25 cellular contexts compared by ENCODE assay signal in the genomic region with DNA sequence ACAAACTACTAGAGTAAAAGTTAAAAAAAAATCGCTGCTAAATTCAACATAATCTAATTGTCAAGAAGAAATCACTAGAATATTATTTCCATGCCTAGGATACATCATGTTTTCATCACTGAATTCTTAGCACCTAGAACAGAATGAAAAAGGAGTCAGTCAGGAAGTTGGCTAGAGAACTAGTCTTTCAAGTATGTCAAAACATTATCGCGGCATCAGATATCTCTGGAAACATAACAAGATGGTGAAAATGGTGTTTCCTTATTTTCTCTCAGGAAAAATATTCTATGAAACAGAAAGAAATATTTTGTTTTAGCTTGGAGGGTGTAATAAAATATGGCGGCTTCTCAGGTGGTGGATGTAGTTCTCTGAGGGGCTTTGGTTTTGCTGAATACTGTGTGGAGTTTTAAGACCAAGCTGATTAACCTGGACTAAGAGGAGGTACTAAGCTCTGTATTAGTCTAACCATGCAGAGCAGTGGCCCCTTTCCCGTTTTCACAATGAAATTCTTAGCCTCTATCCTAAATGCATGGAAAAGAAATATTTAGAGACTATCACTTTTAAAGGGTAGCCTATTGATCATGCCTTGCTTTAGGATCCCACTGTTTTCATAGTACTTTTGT.
"Had no signal": no experiment of that assay in that cellular context is flagged by ENCODE, and none has a peak within 500 bp of the region (broad histone marks: within the 10 kb centered on the region; RNA-seq: fewer than 3 reads in every experiment).

No MANE protein-coding gene starts in this region.

- H3K4me1 ChIP-seq: adrenal gland, breast epithelium, SJSA1 had no signal

- H3K27me3 ChIP-seq: adrenal gland, breast epithelium, SJSA1 had no signal

- DNase-seq: activated CD4-positive, alpha-beta memory T cell treated with anti-CD3 and anti-CD28 coated beads, Interleukin-2, amount 10 ng/mL, durations not matched to agents 7 days and 5 days; activated CD4-positive, alpha-beta T cell treated with anti-CD3 and anti-CD28 coated beads for 36 hours; activated CD4-positive, alpha-beta T cell treated with anti-CD3 and anti-CD28 coated beads, Interleukin-2, amount 50 U/mL, for 1 hour; activated naive CD4-positive, alpha-beta T cell treated with anti-CD3 and anti-CD28 coated beads, Interleukin-2, amount 50 U/mL, for 16 hours; activated naive CD8-positive, alpha-beta T cell treated with anti-CD3 and anti-CD28 coated beads, Interleukin-2, amount 10 ng/mL, durations not matched to agents 7 days and 5 days; activated T-cell treated with anti-CD3 and anti-CD28 coated beads for 4 hours; activated T-cell treated with anti-CD3 and anti-CD28 coated beads, Interleukin-2, amount 50 U/mL, for 72 hours; adrenal gland; anterior cingulate cortex; central memory CD4-positive, alpha-beta T cell; MM.1S; NCI-H1105 treated with DMSO at 0.1 percent for 48 hours; NCI-H1436 treated with DMSO at 0.1 percent for 48 hours; NCI-H187; NCI-H2081 treated with DMSO at 0.1 percent for 48 hours; NCI-H2171; NCI-H226; NCI-H526 treated with DMSO at 0.1 percent for 48 hours; NCI-H82; SHP77; T-helper 9 cell; WERI-Rb-1 had no signal

- H3K9me3 ChIP-seq: adrenal gland, breast epithelium, SJSA1 had no signal

- H3K27ac ChIP-seq: adrenal gland, breast epithelium, SJSA1, WERI-Rb-1 had no signal

- ATAC-seq: activated CD4-positive, alpha-beta T cell treated with anti-CD3 and anti-CD28 coated beads for 36 hours; activated T-cell treated with anti-CD3 and anti-CD28 coated beads, Interleukin-2, amount 50 U/mL, for 72 hours; SK-N-SH treated with all-trans-retinoic acid at 6 μM for 48 hours had no signal

- H3K4me3 ChIP-seq: adrenal gland, breast epithelium, SJSA1 had no signal

- H3K36me3 ChIP-seq: adrenal gland, breast epithelium, SJSA1, WERI-Rb-1 had no signal
